Comparison of ENCODE assay signal across 8 cellular contexts in genomic region chr10:3807221-3807927, GRCh38. TPM values are rescaled to one million over a fixed set of nuclear protein-coding genes. Genes with fewer than 3 reads are reported as not detected.
DNase-seq lines count a peak whose midpoint lies in the region; ATAC-seq and TF ChIP-seq lines count a peak whose summit lies in the region.

No MANE protein-coding gene starts in this region.

- H3K27ac ChIP-seq in MM.1S (ENCODE audit: low read length) = peak overlapping the region; percentile 98; the same call in 1 of the 2 replicates
- peak overlapping the region; percentile 94 for H3K27ac ChIP-seq in mucosa of rectum (ENCODE audit: low read depth in 2 of 2, low read length in 2 of 2)

- H3K4me3 ChIP-seq in MM.1S (ENCODE audit: low read length) (no peak overlapping the region), astrocyte of the spinal cord (ENCODE audit: low read depth, low read length) (peak overlapping the region; percentile 26), mucosa of rectum (ENCODE audit: low read length in 2 of 2) (peak overlapping the region; percentile 17 to 33)

- H3K27me3 ChIP-seq in MM.1S (replicated peaks; ENCODE audit: insufficient read depth, low read length) (no peaks in the 10 kb centered on the region), mucosa of rectum (ENCODE audit: control insufficient read depth in 2 of 2, insufficient read depth in 2 of 2, low read length in 2 of 2) (no peaks in the 10 kb centered on the region)

- in situ Hi-C loops in astrocyte of the spinal cord (cut with HindIII; ENCODE audit: low sequenced_read_pairs) = no loop called here

- peaks cover 44% of the 10 kb centered on the region for H3F3A ChIP-seq in MM.1S (ENCODE audit: insufficient read depth, low read length)

- TF ChIP-seq CTCF in MM.1S (IDR thresholded peaks at IDR 0.05; ENCODE audit: low read length) (no peak), astrocyte of the spinal cord (IDR thresholded peaks at IDR 0.05; ENCODE audit: low read depth, low read length) (no peak)

- no peak overlapping the region for H3K9ac ChIP-seq in MM.1S (ENCODE audit: low read length)
- peak overlapping the region; percentile 41 to 82 for H3K9ac ChIP-seq in mucosa of rectum (ENCODE audit: low read depth in 1 of 2, low read length in 2 of 2)

- peak overlapping the region; percentile 92 for H3K4me2 ChIP-seq in MM.1S (ENCODE audit: low read depth, low read length)

- no peaks in the 10 kb centered on the region for H3K9me3 ChIP-seq in MM.1S (replicated peaks; ENCODE audit: insufficient read depth, low read length)
- no peaks in the 10 kb centered on the region for H3K9me3 ChIP-seq in mucosa of rectum (ENCODE audit: control insufficient read depth in 2 of 2, low read length in 2 of 2)

- DNase-seq in CD1c-positive myeloid dendritic cell (ENCODE audit: extremely low spot score) (peak; percentile 56), MM.1S (no peak), astrocyte of the spinal cord (ENCODE audit: low read depth, low spot score) (peak; percentile 79), superior temporal gyrus (ENCODE audit: extremely low spot score) (no peak), DMS114 treated with DMSO at 0.1 percent for 48 hours (lab: John Stamatoyannopoulos, UW; ENCODE audit: unreplicated experiment) (no peak), mesenteric fat pad (ENCODE audit: low spot score) (no peak)

- H3K4me1 ChIP-seq in MM.1S (ENCODE audit: low read length) (peaks cover 52% of the 10 kb centered on the region), mucosa of rectum (ENCODE audit: control insufficient read depth in 2 of 2, insufficient read depth in 2 of 2, low read length in 2 of 2) (peaks cover 63 to 70% of the 10 kb centered on the region in 2 donors)

- H3K9me2 ChIP-seq in MM.1S (replicated peaks; ENCODE audit: insufficient read depth, low read length) = no peaks in the 10 kb centered on the region

- H2AFZ ChIP-seq in MM.1S (ENCODE audit: low read length) = no peak overlapping the region

- H3K36me3 ChIP-seq in MM.1S (replicated peaks; ENCODE audit: insufficient read depth, low read length) (no peaks in the 10 kb centered on the region), mucosa of rectum (ENCODE audit: control insufficient read depth in 2 of 2, insufficient read depth in 2 of 2, low read length in 2 of 2) (no peaks in the 10 kb centered on the region)

- H4K20me1 ChIP-seq in MM.1S (ENCODE audit: insufficient read depth, low read length) = no peaks in the 10 kb centered on the region

- ATAC-seq in HG03280 (IDR thresholded peaks at IDR 0.05; ENCODE audit: unreplicated experiment) = no peak

- no peaks in the 10 kb centered on the region for H3K79me2 ChIP-seq in MM.1S (ENCODE audit: low read length)

RNA-seq across cellular contexts. Expression of gene KLF6, which starts 22.4 kb away (rescaled TPM):
- total RNA-seq in mesenteric fat pad = 474 TPM

Comparison
In these comparisons a context has a peak if more than half of its experiments do, and no peak if none do; other contexts are left out.
1. DNase-seq: peak in CD1c-positive myeloid dendritic cell (single experiment) and astrocyte of the spinal cord (single experiment); none in MM.1S (single experiment), superior temporal gyrus (single experiment), DMS114 treated with DMSO at 0.1 percent for 48 hours (single experiment) and mesenteric fat pad (single experiment).